ENCODE assay signal across 1 cellular context in genomic region chr12:50764116-50764860, GRCh38.
TF ChIP-seq lines count a peak whose summit lies in the region.

No MANE protein-coding gene starts in this region.

TF ChIP-seq in K562, 482 proteins besides CTCF, POLR2A, EP300 and RAD21 (continued from another document and continues in another):
- TF ChIP-seq, protein P1, sequence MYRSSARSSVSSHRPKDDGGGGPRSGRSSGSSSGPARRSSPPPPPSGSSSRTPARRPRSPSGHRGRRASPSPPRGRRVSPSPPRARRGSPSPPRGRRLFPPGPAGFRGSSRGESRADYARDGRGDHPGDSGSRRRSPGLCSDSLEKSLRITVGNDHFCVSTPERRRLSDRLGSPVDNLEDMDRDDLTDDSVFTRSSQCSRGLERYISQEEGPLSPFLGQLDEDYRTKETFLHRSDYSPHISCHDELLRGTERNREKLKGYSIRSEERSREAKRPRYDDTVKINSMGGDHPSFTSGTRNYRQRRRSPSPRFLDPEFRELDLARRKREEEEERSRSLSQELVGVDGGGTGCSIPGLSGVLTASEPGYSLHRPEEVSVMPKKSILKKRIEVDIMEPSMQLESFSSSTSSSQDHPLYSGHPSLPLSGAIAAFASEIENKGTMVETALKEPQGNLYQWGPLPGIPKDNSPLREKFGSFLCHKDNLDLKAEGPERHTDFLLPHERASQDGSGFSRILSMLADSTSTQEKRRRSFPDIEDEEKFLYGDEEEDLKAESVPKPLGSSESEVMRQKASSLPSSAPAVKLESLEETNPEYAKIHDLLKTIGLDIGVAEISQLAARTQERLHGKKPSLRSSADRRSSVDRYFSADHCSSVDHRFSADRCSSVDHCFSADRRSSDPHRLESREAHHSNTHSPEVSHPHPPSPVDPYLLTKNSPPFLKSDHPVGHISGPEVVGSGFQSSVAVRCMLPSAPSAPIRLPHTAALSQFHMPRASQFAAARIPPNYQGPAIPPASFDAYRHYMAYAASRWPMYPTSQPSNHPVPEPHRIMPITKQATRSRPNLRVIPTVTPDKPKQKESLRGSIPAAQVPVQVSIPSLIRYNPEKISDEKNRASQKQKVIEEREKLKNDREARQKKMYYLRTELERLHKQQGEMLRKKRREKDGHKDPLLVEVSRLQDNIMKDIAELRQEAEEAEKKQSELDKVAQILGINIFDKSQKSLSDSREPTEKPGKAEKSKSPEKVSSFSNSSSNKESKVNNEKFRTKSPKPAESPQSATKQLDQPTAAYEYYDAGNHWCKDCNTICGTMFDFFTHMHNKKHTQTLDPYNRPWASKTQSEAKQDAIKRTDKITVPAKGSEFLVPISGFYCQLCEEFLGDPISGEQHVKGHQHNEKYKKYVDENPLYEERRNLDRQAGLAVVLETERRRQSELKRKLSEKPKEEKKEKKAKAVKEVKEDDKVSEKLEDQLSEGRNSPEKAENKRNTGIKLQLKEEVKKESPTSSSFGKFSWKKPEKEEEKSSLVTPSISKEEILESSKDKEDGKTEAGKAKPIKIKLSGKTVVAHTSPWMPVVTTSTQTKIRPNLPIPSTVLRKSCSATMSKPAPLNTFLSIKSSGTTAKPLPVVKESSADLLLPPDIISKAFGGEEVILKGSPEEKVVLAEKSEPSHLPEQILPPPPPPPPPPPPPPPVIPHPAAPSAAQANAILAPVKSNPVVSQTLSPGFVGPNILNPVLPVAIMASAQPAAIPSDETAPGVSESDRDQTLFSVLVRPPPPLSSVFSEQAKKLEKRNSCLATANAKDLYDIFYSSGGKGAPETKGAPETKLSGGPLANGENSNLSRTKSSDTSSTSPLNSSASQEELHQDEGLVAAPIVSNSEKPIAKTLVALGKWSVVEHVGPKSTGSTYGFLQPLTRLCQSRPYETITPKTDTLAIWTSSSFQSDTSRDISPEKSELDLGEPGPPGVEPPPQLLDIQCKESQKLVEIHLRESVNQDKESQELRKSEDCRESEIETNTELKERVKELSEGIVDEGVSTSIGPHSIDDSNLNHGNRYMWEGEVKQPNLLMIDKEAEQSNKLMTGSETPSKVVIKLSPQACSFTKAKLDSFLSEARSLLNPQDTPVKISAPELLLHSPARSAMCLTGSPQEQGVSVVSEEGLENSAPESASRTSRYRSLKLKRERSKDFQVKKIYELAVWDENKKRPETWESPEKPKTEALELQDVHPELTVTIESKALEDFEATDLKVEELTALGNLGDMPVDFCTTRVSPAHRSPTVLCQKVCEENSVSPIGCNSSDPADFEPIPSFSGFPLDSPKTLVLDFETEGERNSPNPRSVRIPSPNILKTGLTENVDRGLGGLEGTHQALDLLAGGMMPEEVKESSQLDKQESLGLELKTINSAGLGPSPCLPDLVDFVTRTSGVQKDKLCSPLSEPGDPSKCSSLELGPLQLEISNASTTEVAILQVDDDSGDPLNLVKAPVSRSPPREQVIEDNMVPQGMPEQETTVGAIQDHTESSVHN (IDR thresholded peaks at IDR 0.05; ENCODE audit: borderline replicate concordance in 1 of 2, low read depth in 1 of 2): no peak
- TF ChIP-seq CHD2 (IDR thresholded peaks at IDR 0.05; ENCODE audit: low read depth, low read length) (0 out of 2 replicates have a peak, but pooled peaks have one; percentile 14), NCOA1 (IDR thresholded peaks at IDR 0.05; ENCODE audit: low read depth) (no peak), ZNF639 (CRISPR knock-in tag; conservative IDR thresholded peaks at IDR 0.05 in 1 of 2, IDR thresholded peaks at IDR 0.05 in 1 of 2) (0 out of 4 replicates have a peak, but pooled peaks of 1 of the 2 experiments have one; percentile 9), PHF8 (IDR thresholded peaks at IDR 0.05; ENCODE audit: borderline replicate concordance, low read length) (peak; percentile 82), NR1H2 (CRISPR knock-in tag; IDR thresholded peaks at IDR 0.05) (peak; percentile 35; the same call in 1 of the 2 replicates), GTF2B (IDR thresholded peaks at IDR 0.05; ENCODE audit: extremely low read depth, insufficient read length) (no peak), MAZ (CRISPR knock-in tag; conservative IDR thresholded peaks at IDR 0.05 in 1 of 2, IDR thresholded peaks at IDR 0.05 in 1 of 2) (peak; percentile 29 to 69), TAF1 (IDR thresholded peaks at IDR 0.05; ENCODE audit: control insufficient read depth, extremely low read depth, insufficient read depth, low read length, severe bottlenecking) (peak; percentile 80), ARID4B (CRISPR knock-in tag; IDR thresholded peaks at IDR 0.05) (peak; percentile 15), PURB (CRISPR knock-in tag; IDR thresholded peaks at IDR 0.05; ENCODE audit: low read depth) (no peak), BACH1 (tag; IDR thresholded peaks at IDR 0.05) (no peak), MAFG (tag; conservative IDR thresholded peaks at IDR 0.05) (no peak), ZNF79 (CRISPR knock-in tag; IDR thresholded peaks at IDR 0.05; ENCODE audit: low read depth) (no peak), VEZF1 (CRISPR knock-in tag; IDR thresholded peaks at IDR 0.05) (peak; percentile 94), ETV6 (IDR thresholded peaks at IDR 0.05; ENCODE audit: borderline replicate concordance in 1 of 2, low read depth in 2 of 2, low read length in 1 of 2) (no peak), ETV6 (CRISPR knock-in tag; IDR thresholded peaks at IDR 0.05; ENCODE audit: borderline replicate concordance) (no peak), MYNN (IDR thresholded peaks at IDR 0.05) (no peak), MYNN (CRISPR knock-in tag; IDR thresholded peaks at IDR 0.05) (no peak), THRAP3 (IDR thresholded peaks at IDR 0.05; ENCODE audit: borderline replicate concordance) (no peak), NR2C2 (CRISPR knock-in tag; IDR thresholded peaks at IDR 0.05) (0 out of 2 replicates have a peak, but pooled peaks have one; percentile 17), NR2C2 (tag; IDR thresholded peaks at IDR 0.05) (0 out of 2 replicates have a peak, but pooled peaks have one; percentile 10), ZBTB7A (IDR thresholded peaks at IDR 0.05; ENCODE audit: borderline replicate concordance, control insufficient read depth, low read depth, low read length) (peak; percentile 95), PRPF4 (IDR thresholded peaks at IDR 0.05; ENCODE audit: insufficient read depth, low read depth, low read length, poor library complexity, severe bottlenecking) (peak; percentile 86)
- TF ChIP-seq, protein P2, sequence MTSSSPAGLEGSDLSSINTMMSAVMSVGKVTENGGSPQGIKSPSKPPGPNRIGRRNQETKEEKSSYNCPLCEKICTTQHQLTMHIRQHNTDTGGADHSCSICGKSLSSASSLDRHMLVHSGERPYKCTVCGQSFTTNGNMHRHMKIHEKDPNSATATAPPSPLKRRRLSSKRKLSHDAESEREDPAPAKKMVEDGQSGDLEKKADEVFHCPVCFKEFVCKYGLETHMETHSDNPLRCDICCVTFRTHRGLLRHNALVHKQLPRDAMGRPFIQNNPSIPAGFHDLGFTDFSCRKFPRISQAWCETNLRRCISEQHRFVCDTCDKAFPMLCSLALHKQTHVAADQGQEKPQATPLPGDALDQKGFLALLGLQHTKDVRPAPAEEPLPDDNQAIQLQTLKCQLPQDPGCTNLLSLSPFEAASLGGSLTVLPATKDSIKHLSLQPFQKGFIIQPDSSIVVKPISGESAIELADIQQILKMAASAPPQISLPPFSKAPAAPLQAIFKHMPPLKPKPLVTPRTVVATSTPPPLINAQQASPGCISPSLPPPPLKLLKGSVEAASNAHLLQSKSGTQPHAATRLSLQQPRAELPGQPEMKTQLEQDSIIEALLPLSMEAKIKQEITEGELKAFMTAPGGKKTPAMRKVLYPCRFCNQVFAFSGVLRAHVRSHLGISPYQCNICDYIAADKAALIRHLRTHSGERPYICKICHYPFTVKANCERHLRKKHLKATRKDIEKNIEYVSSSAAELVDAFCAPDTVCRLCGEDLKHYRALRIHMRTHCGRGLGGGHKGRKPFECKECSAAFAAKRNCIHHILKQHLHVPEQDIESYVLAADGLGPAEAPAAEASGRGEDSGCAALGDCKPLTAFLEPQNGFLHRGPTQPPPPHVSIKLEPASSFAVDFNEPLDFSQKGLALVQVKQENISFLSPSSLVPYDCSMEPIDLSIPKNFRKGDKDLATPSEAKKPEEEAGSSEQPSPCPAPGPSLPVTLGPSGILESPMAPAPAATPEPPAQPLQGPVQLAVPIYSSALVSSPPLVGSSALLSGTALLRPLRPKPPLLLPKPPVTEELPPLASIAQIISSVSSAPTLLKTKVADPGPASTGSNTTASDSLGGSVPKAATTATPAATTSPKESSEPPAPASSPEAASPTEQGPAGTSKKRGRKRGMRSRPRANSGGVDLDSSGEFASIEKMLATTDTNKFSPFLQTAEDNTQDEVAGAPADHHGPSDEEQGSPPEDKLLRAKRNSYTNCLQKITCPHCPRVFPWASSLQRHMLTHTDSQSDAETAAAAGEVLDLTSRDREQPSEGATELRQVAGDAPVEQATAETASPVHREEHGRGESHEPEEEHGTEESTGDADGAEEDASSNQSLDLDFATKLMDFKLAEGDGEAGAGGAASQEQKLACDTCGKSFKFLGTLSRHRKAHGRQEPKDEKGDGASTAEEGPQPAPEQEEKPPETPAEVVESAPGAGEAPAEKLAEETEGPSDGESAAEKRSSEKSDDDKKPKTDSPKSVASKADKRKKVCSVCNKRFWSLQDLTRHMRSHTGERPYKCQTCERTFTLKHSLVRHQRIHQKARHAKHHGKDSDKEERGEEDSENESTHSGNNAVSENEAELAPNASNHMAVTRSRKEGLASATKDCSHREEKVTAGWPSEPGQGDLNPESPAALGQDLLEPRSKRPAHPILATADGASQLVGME (CRISPR knock-in tag; IDR thresholded peaks at IDR 0.05): peak; percentile 50; the same call in 1 of the 2 replicates
- TF ChIP-seq, protein P3, sequence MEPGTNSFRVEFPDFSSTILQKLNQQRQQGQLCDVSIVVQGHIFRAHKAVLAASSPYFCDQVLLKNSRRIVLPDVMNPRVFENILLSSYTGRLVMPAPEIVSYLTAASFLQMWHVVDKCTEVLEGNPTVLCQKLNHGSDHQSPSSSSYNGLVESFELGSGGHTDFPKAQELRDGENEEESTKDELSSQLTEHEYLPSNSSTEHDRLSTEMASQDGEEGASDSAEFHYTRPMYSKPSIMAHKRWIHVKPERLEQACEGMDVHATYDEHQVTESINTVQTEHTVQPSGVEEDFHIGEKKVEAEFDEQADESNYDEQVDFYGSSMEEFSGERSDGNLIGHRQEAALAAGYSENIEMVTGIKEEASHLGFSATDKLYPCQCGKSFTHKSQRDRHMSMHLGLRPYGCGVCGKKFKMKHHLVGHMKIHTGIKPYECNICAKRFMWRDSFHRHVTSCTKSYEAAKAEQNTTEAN (CRISPR knock-in tag; IDR thresholded peaks at IDR 0.05): no peak
- TF ChIP-seq, protein P4, sequence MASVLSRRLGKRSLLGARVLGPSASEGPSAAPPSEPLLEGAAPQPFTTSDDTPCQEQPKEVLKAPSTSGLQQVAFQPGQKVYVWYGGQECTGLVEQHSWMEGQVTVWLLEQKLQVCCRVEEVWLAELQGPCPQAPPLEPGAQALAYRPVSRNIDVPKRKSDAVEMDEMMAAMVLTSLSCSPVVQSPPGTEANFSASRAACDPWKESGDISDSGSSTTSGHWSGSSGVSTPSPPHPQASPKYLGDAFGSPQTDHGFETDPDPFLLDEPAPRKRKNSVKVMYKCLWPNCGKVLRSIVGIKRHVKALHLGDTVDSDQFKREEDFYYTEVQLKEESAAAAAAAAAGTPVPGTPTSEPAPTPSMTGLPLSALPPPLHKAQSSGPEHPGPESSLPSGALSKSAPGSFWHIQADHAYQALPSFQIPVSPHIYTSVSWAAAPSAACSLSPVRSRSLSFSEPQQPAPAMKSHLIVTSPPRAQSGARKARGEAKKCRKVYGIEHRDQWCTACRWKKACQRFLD (CRISPR knock-in tag; IDR thresholded peaks at IDR 0.05): no peak; the same call in 1 of the 2 replicates
